In the genomic region with DNA sequence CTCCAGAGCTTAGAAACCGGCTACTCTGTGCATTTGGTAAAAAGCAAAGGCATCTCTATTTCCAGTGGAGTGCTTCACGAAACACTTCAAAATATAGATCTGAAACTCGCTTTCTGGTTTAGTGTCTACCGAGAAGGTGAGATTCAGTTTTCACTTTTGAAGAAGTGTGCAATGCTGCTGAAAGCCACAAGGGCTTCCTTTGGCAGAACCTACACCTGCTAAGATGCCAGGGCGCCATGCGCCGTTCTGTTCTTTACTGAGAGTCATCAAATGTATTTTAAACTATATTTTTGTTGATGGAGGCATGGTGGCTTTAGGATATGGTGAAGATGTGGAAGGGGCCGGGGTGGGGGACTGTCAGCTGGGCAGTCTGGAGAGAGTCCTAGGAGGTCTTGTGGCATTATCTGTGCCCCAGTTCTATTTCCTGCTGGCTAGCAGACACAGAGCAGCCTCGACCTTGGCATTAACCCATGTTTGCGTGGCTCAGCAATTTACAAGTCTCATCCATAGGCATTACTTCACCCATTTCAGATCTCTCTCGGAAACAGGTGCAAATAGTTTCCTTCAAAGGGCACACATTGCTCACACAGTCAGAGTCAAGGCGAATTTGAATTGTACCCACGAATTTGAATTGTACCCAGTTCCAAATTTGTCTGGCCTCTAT, we compare ENCODE assay signal across 9 cellular contexts. TPM values are rescaled to one million over a fixed set of nuclear protein-coding genes. Genes with fewer than 3 reads are reported as not detected.
DNase-seq lines count a peak whose midpoint lies in the region; TF ChIP-seq lines count a peak whose summit lies in the region.
"Had no signal": no experiment of that assay in that cellular context is flagged by ENCODE, and none has a peak within 500 bp of the region (broad histone marks: within the 10 kb centered on the region; RNA-seq: fewer than 3 reads in every experiment).

No MANE protein-coding gene starts in this region.

- H3K9me3 Mint-ChIP-seq in H9, result no peaks in the 10 kb centered on the region

- no peak overlapping the region for H3K23ac ChIP-seq in H9 (ENCODE audit: insufficient read length, low read depth, low read length)

- no peaks in the 10 kb centered on the region for H3K36me3 Mint-ChIP-seq in H9 (ENCODE audit: insufficient read depth in 1 of 3, low read depth in 3 of 3)

- H3K27ac Mint-ChIP-seq in H9, result no peak overlapping the region

- H2BK12ac ChIP-seq in H9 (ENCODE audit: insufficient read length, low read depth, low read length), result no peak overlapping the region

- peak; percentile 59 for DNase-seq in activated CD8-positive, alpha-beta memory T cell treated with anti-CD3 and anti-CD28 coated beads, Interleukin-2, amount 50 U/mL, for 48 hours
- no peak for DNase-seq in activated CD8-positive, alpha-beta memory T cell treated with anti-CD3 and anti-CD28 coated beads for 24 hours
- no peak for DNase-seq in H9
- peak; percentile 21 for DNase-seq in NCI-H128 (lab: John Stamatoyannopoulos, UW; ENCODE audit: unreplicated experiment)
- DNase-seq in cardiac septum (ENCODE audit: low spot score), result peak; percentile 50
- no peak for DNase-seq in osteoblast (ENCODE audit: insufficient read length, low spot score, missing footprints)
- no peak for DNase-seq in NCI-H1105 treated with DMSO at 0.1 percent for 48 hours (lab: John Stamatoyannopoulos, UW)
- DNase-seq in KBM-7, result no peak

- no peak overlapping the region for H2BK15ac ChIP-seq in H9 (ENCODE audit: low read depth, low read length)

- H3K4me1 ChIP-seq in H9 (ENCODE audit: insufficient read depth, low read length) (no peaks in the 10 kb centered on the region), osteoblast (ENCODE audit: insufficient read depth, low read length) (peaks cover 12% of the 10 kb centered on the region)

- no peak overlapping the region for H2BK120ac ChIP-seq in H9 (ENCODE audit: low read depth, low read length, poor library complexity, severe bottlenecking)

- H3K23me2 ChIP-seq in H9 (ENCODE audit: insufficient read length, low read depth, low read length, poor library complexity, severe bottlenecking), result no peaks in the 10 kb centered on the region

- intact Hi-C loops in cardiac septum (cut with DNase I), result loop anchor here (2.0 kb wide), 1 partner anchor 18 kb away; no protein-coding TSS in a partner anchor

- H3K79me2 ChIP-seq in H9 (ENCODE audit: insufficient read depth, low read length), result no peaks in the 10 kb centered on the region
- H3K79me2 ChIP-seq in osteoblast (ENCODE audit: insufficient read depth, low read length), result no peaks in the 10 kb centered on the region

- no peak overlapping the region for H3K9ac ChIP-seq in H9 (ENCODE audit: extremely low read depth, insufficient read length, low read length)

- no peaks in the 10 kb centered on the region for H3K79me1 ChIP-seq in H9 (ENCODE audit: insufficient read depth, low read depth, low read length, poor library complexity, severe bottlenecking)

- in situ Hi-C loops in KBM-7 (cut with MboI; ENCODE audit: low pct_unique_long_range_greater_than_20kb, low sequenced_read_pairs), result no loop called here

- no CpG with 5 or more reads among the region's 13 CpGs for WGBS in H9 (ENCODE audit: extremely low coverage, insufficient read length, low lambda C conversion rate)

- no peak overlapping the region for H3K14ac ChIP-seq in H9 (ENCODE audit: insufficient read depth, low read length)

- no peak overlapping the region for H4K91ac ChIP-seq in H9 (ENCODE audit: insufficient read length, low read depth, low read length)

- H3K9me3 ChIP-seq in H9 (ENCODE audit: control insufficient read depth, low read depth, low read length) (no peaks in the 10 kb centered on the region), osteoblast (ENCODE audit: low read depth, low read length) (no peaks in the 10 kb centered on the region)

- H3K56ac ChIP-seq in H9 (ENCODE audit: insufficient read length, low read depth, low read length), result no peak overlapping the region

- H3K18ac ChIP-seq in H9 (ENCODE audit: insufficient read length, low read depth, low read length), result no peak overlapping the region

- no peak overlapping the region for H2AK5ac ChIP-seq in H9 (ENCODE audit: insufficient read length, low read length)

- no peak overlapping the region for H3T11ph ChIP-seq in H9 (ENCODE audit: low read length)

- no peak overlapping the region for H2BK20ac ChIP-seq in H9 (ENCODE audit: low read depth, low read length, poor library complexity, severe bottlenecking)

- no peak overlapping the region; a peak in 1 of 5 replicates for H3K4me3 Mint-ChIP-seq in H9

- H3K27me3 Mint-ChIP-seq in H9 (ENCODE audit: low read depth), result peaks cover 2% of the 10 kb centered on the region

- H2BK5ac ChIP-seq in H9 (ENCODE audit: insufficient read length, low read length), result no peak overlapping the region

- no peak overlapping the region for H3K4ac ChIP-seq in H9 (ENCODE audit: low read depth, low read length)

- TF ChIP-seq CTCF in H9 (conservative IDR thresholded peaks at IDR 0.05), result peak; percentile 44; the same call in 2 of the 3 replicates
- TF ChIP-seq CTCF in osteoblast (IDR thresholded peaks at IDR 0.05; ENCODE audit: extremely low read depth, low read depth, low read length), result no peak

- peaks cover 7 to 14% of the 10 kb centered on the region in 2 experiments for H3K4me1 Mint-ChIP-seq in H9

- H4K5ac ChIP-seq in H9 (ENCODE audit: insufficient read length, low read depth, low read length), result no peak overlapping the region

- H3K36me3 ChIP-seq in osteoblast (ENCODE audit: insufficient read depth, low read length), result no peaks in the 10 kb centered on the region

- H2AFZ ChIP-seq in H9 (ENCODE audit: low read length) (no peak overlapping the region), osteoblast (ENCODE audit: low read length) (no peak overlapping the region)

- H4K8ac ChIP-seq in H9 (replicated peaks; ENCODE audit: insufficient read length, low read depth, low read length), result no peak overlapping the region

- H3K27me3 ChIP-seq in H9 (ENCODE audit: insufficient read depth, low read length) (no peaks in the 10 kb centered on the region), osteoblast (ENCODE audit: insufficient read depth, low read length) (peaks cover 60% of the 10 kb centered on the region)

- H3K4me3 ChIP-seq in osteoblast (ENCODE audit: insufficient read depth, low read length), result no peak overlapping the region

- no peaks in the 10 kb centered on the region for H4K20me1 ChIP-seq in H9 (ENCODE audit: control insufficient read depth, insufficient read depth, insufficient read length)
- H4K20me1 ChIP-seq in osteoblast (ENCODE audit: insufficient read depth, low read length), result no peaks in the 10 kb centered on the region

- H3K27ac ChIP-seq in H9 (ENCODE audit: insufficient read length, low read depth, low read length) (no peak overlapping the region), osteoblast (ENCODE audit: low read depth, low read length) (no peak overlapping the region)

- H3K4me2 ChIP-seq in H9 (ENCODE audit: insufficient read depth, insufficient read length, low read length), result no peak overlapping the region
- H3K4me2 ChIP-seq in osteoblast (ENCODE audit: insufficient read depth, low read length), result no peak overlapping the region

RNA-seq across cellular contexts. Expression of a gene that starts 46.7 kb away (rescaled TPM):
- 3.2 and 4.8 TPM in 2 replicates for total RNA-seq in H9 (2021)
- total RNA-seq in cardiac septum, result 0.27 TPM
- total RNA-seq in osteoblast, result under 0.01 TPM in 1 of 2 replicates, not detected in the other
- total RNA-seq: activated CD8-positive, alpha-beta memory T cell treated with anti-CD3 and anti-CD28 coated beads for 36 hours had no signal

RNA-seq across cellular contexts. Expression of a gene that starts 52.4 kb away (rescaled TPM):
- total RNA-seq in H9 (2021), result 296 and 301 TPM in 2 replicates
- total RNA-seq in cardiac septum, result 130 TPM
- total RNA-seq in osteoblast, result 245 and 291 TPM in 2 replicates

Comparison
In these comparisons a context has a peak if more than half of its experiments do, and no peak if none do; other contexts are left out.
1. DNase-seq: peak in activated CD8-positive, alpha-beta memory T cell treated with anti-CD3 and anti-CD28 coated beads, Interleukin-2, amount 50 U/mL, for 48 hours (single experiment), NCI-H128 (single experiment) and cardiac septum (single experiment); none in activated CD8-positive, alpha-beta memory T cell treated with anti-CD3 and anti-CD28 coated beads for 24 hours (single experiment), H9 (single experiment), osteoblast (single experiment), NCI-H1105 treated with DMSO at 0.1 percent for 48 hours (single experiment) and KBM-7 (single experiment).